8 cellular contexts compared by ENCODE assay signal in the genomic region with DNA sequence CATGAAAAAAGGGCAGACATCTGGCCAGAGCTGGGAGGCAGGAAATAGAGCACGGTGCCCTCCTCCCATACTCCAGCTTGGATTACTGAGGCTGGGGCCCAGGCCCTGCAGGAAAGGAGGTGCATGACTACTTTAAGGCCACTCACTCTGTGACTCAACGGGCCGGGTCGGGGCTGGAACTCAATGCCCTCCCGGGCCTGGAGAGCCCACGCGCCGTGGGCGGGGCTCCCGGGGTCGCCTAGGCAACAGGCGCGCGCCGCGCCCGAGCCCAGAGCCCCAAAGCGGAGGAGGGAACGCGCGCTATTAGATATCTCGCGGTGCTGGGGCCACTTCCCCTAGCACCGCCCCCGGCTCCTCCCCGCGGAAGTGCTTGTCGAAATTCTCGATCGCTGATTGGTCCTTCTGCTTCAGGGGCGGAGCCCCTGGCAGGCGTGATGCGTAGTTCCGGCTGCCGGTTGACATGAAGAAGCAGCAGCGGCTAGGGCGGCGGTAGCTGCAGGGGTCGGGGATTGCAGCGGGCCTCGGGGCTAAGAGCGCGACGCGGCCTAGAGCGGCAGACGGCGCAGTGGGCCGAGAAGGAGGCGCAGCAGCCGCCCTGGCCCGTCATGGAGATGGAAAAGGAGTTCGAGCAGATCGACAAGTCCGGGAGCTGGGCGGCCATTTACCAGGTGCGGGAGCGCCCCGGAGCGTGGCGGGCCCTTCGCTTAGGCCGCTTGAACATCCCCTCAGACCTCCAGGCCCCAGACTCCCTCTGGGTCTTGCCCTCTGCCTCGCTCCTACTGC. TPM values are rescaled to one million over a fixed set of nuclear protein-coding genes. Genes with fewer than 3 reads are reported as not detected.
A peak's percentile ranks its signal among the peaks of the same experiment; 100 is the strongest.
DNase-seq lines count a peak whose midpoint lies in the region; ATAC-seq and TF ChIP-seq lines count a peak whose summit lies in the region.

A gene (plus strand): TSS at position 461 of the 783 bp plus-strand sequence. CDS start 145 bp downstream, at position 606.

- DNase-seq in GM10248 (ENCODE audit: extremely low spot score) = peak; percentile 96
- DNase-seq in NCI-H1105 (lab: John Stamatoyannopoulos, UW) = peak; percentile 97
- DNase-seq in SKM-1 treated with dmso at 0.1 percent for 144 hours (lab: John Stamatoyannopoulos, UW; ENCODE audit: unreplicated experiment) = peak; percentile 98
- DNase-seq in glomerular visceral epithelial cell (ENCODE audit: extremely low spot score) = peak; percentile 100
- DNase-seq in osteoblast (ENCODE audit: insufficient read length, low spot score, missing footprints) = peak; percentile 96
- DNase-seq in thoracic aorta (ENCODE audit: low spot score) = peak; percentile 96

- peak within 1 kb of the TSS; percentile 91 for H3K27ac Mint-ChIP-seq in activated naive CD8-positive, alpha-beta T cell

- H3K9me3 ChIP-seq in osteoblast (ENCODE audit: low read depth, low read length) = no peaks in the 10 kb centered on the region
- H3K9me3 ChIP-seq in thoracic aorta = no peaks in the 10 kb centered on the region

- peaks cover 32% of the 10 kb centered on the region for H4K20me1 ChIP-seq in osteoblast (ENCODE audit: insufficient read depth, low read length)

- H3K4me1 Mint-ChIP-seq in activated naive CD8-positive, alpha-beta T cell (ENCODE audit: low read depth) = peaks cover 49% of the 10 kb centered on the region

- ATAC-seq in HG02610 (IDR thresholded peaks at IDR 0.05; ENCODE audit: unreplicated experiment) (peak; percentile 93), thoracic aorta (ENCODE audit: insufficient number of reproducible peaks, low FRiP score, low read depth) (peak; percentile 89)

- no peaks in the 10 kb centered on the region for H3K9me3 Mint-ChIP-seq in activated naive CD8-positive, alpha-beta T cell (ENCODE audit: low read depth)

- peaks cover 49% of the 10 kb centered on the region for H3K79me2 ChIP-seq in osteoblast (ENCODE audit: insufficient read depth, low read length)

- POLR2A ChIA-PET in GM10248 (lab: Yijun Ruan, JAX) = interaction anchor here (0.6 to 1.6 kb wide), 3 partner anchors 8 to 669 kb away, joined by 3 to 4 read pairs (median 4); no protein-coding TSS in a partner anchor

- CTCF ChIA-PET in GM10248 (lab: Yijun Ruan, JAX) = interaction anchor here (0.6 to 4.8 kb wide), 10 partner anchors 7 to 60 kb away, joined by 3 to 19 read pairs (median 4); no protein-coding TSS in a partner anchor

- H3K27me3 Mint-ChIP-seq in activated naive CD8-positive, alpha-beta T cell = no peaks in the 10 kb centered on the region

- H3K4me2 ChIP-seq in osteoblast (ENCODE audit: insufficient read depth, low read length) = peak within 1 kb of the TSS; percentile 99

- TF ChIP-seq CTCF in GM10248 (IDR thresholded peaks at IDR 0.05; ENCODE audit: control extremely low read depth, extremely low read depth, low read depth, missing control alignments) = no peak
- TF ChIP-seq CTCF in osteoblast (IDR thresholded peaks at IDR 0.05; ENCODE audit: extremely low read depth, low read depth, low read length) = no peak
- peak; percentile 35 for TF ChIP-seq CTCF in thoracic aorta (IDR thresholded peaks at IDR 0.05)

- H3K27me3 ChIP-seq in osteoblast (ENCODE audit: insufficient read depth, low read length) (no peaks in the 10 kb centered on the region), thoracic aorta (replicated peaks; ENCODE audit: insufficient read depth) (no peaks in the 10 kb centered on the region)

- peak within 1 kb of the TSS; percentile 73 for H3K27ac ChIP-seq in osteoblast (ENCODE audit: low read depth, low read length)
- peak within 1 kb of the TSS; percentile 76 to 87 for H3K27ac ChIP-seq in thoracic aorta

- H3K4me3 Mint-ChIP-seq in activated naive CD8-positive, alpha-beta T cell = peak within 1 kb of the TSS; percentile 95

- H3K36me3 ChIP-seq in osteoblast (ENCODE audit: insufficient read depth, low read length) = no peaks in the 10 kb centered on the region
- no peaks in the 10 kb centered on the region for H3K36me3 ChIP-seq in thoracic aorta

- H3K4me3 ChIP-seq in osteoblast (ENCODE audit: insufficient read depth, low read length) = peak within 1 kb of the TSS; percentile 93
- peak within 1 kb of the TSS; percentile 97 for H3K4me3 ChIP-seq in thoracic aorta

- H2AFZ ChIP-seq in osteoblast (ENCODE audit: low read length) = peak within 1 kb of the TSS; percentile 78

- peaks cover 2% of the 10 kb centered on the region for H3K36me3 Mint-ChIP-seq in activated naive CD8-positive, alpha-beta T cell

- peaks cover 48% of the 10 kb centered on the region for H3K4me1 ChIP-seq in osteoblast (ENCODE audit: insufficient read depth, low read length)
- peaks cover 31 to 46% of the 10 kb centered on the region in 2 donors for H3K4me1 ChIP-seq in thoracic aorta (ENCODE audit: control insufficient read depth in 1 of 2, low read depth in 2 of 2)

RNA-seq across cellular contexts. Expression of the gene that starts here (rescaled TPM):
- total RNA-seq in osteoblast = 27.4 and 28.6 TPM in 2 replicates
- 10 to 100 TPM; 32.5 to 68.9 TPM for total RNA-seq in thoracic aorta

Comparison
In these comparisons a context has a peak if more than half of its experiments do, and no peak if none do; other contexts are left out.
1. Peak in every context shown above with its lines: DNase-seq, ATAC-seq, H3K4me3 ChIP-seq and H3K27ac ChIP-seq.